In the genomic region with DNA sequence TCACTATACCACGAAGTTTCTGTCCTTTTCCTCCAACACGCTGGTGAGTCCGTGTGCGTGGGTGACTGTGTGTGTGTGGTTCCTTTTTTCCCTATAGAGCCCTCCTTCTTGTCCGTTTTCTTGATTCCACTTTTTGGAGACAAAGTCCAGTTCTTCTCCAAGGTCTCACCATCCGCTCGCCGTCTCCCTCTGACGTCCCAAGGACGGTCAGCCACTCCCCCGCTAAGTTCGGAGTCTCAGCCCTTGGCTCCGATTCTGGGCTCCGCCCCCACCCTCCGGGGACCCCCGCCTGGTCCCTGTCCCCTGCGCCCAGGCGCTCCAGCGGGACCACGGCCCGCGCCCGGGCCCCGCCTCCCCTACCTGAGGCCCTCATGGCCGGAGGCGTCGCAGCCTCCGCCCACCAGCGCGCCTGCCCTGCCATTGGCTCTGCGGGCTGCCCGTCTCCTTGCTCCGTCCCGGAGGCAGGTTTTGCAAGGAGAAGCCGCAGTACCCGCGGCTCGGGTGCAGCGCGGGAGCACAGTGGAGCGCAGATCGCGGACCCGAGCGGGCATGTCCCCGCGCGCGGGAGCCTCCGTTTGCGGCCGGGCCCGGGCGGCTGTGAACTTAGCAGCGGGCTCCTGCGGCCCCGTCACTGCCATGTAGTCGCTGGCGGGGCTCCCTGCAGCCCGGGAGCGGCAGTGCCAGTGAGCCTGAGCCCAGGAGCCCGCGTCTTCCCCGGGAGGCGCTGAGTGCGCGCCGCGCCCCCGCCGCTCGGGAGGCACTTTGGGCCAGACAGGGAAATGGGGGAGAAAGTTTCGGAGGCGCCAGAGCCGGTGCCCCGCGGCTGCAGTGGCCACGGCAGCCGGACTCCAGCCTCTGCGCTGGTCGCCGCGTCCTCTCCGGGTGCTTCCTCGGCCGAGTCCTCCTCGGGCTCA, we compare ENCODE assay signal across 8 cellular contexts. TPM values are rescaled to one million over a fixed set of nuclear protein-coding genes. Genes with fewer than 3 reads are reported as not detected.
DNase-seq lines count a peak whose midpoint lies in the region; ATAC-seq and TF ChIP-seq lines count a peak whose summit lies in the region.

A gene (plus strand): TSS at position 517 of the 914 bp plus-strand sequence. CDS start 263 bp downstream, at position 780.

- DNase-seq in DMS114 treated with DMSO at 0.1 percent for 48 hours (lab: John Stamatoyannopoulos, UW; ENCODE audit: unreplicated experiment): peak; percentile 52
- peak; percentile 88 for DNase-seq in HuH-7.5 (ENCODE audit: low spot score)
- DNase-seq in activated T-helper 1 cell treated with anti-CD3 and anti-CD28 coated beads, Interleukin-12 subunit alpha, Interleukin-12 subunit beta, Interleukin-2, Interleukin-4 antibody, amounts not matched to agents 30 ng/mL and 10 ng/mL and 1 ng/mL, durations not matched to agents 14 hours and 24 hours and 36 hours (ENCODE audit: low spot score): peak; percentile 80
- DNase-seq in fibroblast of the conjunctiva (ENCODE audit: low read depth): peak; percentile 44
- DNase-seq in naive thymus-derived CD8-positive, alpha-beta T cell: peak in 5 of 10 donors; percentile 9 to 28 (median 18)
- peak; percentile 72 for DNase-seq in stromal cell of bone marrow (ENCODE audit: low read depth)

- H4K20me1 ChIP-seq in OCI-LY3 (ENCODE audit: insufficient read depth, low read length): no peaks in the 10 kb centered on the region

- POLR2A ChIA-PET in naive thymus-derived CD8-positive, alpha-beta T cell (lab: Charles Lee): no interaction called here

- no peaks in the 10 kb centered on the region for H3K9me3 ChIP-seq in OCI-LY3 (ENCODE audit: insufficient read depth, low read length)

- H3K4me1 ChIP-seq in OCI-LY3 (ENCODE audit: low read length): peaks cover 9% of the 10 kb centered on the region

- H3K27me3 ChIP-seq in OCI-LY3 (ENCODE audit: low read depth, low read length): peaks cover 64% of the 10 kb centered on the region

- no peaks in the 10 kb centered on the region for H3K79me2 ChIP-seq in OCI-LY3 (ENCODE audit: low read length)

- H3K4me2 ChIP-seq in OCI-LY3 (ENCODE audit: low read length): peak within 1 kb of the TSS; percentile 97

- H3K9ac ChIP-seq in OCI-LY3 (ENCODE audit: low read length): peak within 1 kb of the TSS; percentile 44

- no peak within 1 kb of the TSS for H3K27ac ChIP-seq in OCI-LY3 (ENCODE audit: low read length)

- ATAC-seq in GM21529 (IDR thresholded peaks at IDR 0.05; ENCODE audit: unreplicated experiment): peak; percentile 97
- ATAC-seq in naive thymus-derived CD8-positive, alpha-beta T cell: peak; percentile 55 to 77

- H3K27ac Mint-ChIP-seq in activated T-helper 1 cell treated with anti-CD3 and anti-CD28 coated beads, Interleukin-12 subunit alpha, Interleukin-12 subunit beta, Interleukin-2, Interleukin-4 antibody, amounts not matched to agents 30 ng/mL and 10 ng/mL and 1 ng/mL, durations not matched to agents 14 hours and 24 hours and 36 hours: peak within 1 kb of the TSS; percentile 56
- no peak within 1 kb of the TSS for H3K27ac Mint-ChIP-seq in naive thymus-derived CD8-positive, alpha-beta T cell

- peak within 1 kb of the TSS; percentile 87 for H3K4me3 Mint-ChIP-seq in activated T-helper 1 cell treated with anti-CD3 and anti-CD28 coated beads, Interleukin-12 subunit alpha, Interleukin-12 subunit beta, Interleukin-2, Interleukin-4 antibody, amounts not matched to agents 30 ng/mL and 10 ng/mL and 1 ng/mL, durations not matched to agents 14 hours and 24 hours and 36 hours
- peak within 1 kb of the TSS; percentile 56 to 84 (median 78) for H3K4me3 Mint-ChIP-seq in naive thymus-derived CD8-positive, alpha-beta T cell

- peaks cover 34% of the 10 kb centered on the region for H3K4me1 Mint-ChIP-seq in activated T-helper 1 cell treated with anti-CD3 and anti-CD28 coated beads, Interleukin-12 subunit alpha, Interleukin-12 subunit beta, Interleukin-2, Interleukin-4 antibody, amounts not matched to agents 30 ng/mL and 10 ng/mL and 1 ng/mL, durations not matched to agents 14 hours and 24 hours and 36 hours (ENCODE audit: low read depth)
- H3K4me1 Mint-ChIP-seq in naive thymus-derived CD8-positive, alpha-beta T cell: peaks cover 3 to 21% (median 18%) of the 10 kb centered on the region in 4 donors

- H2AFZ ChIP-seq in OCI-LY3 (ENCODE audit: low read depth, low read length): peak within 1 kb of the TSS; percentile 54

- intact Hi-C loops in activated T-helper 1 cell treated with anti-CD3 and anti-CD28 coated beads, Interleukin-12 subunit alpha, Interleukin-12 subunit beta, Interleukin-2, Interleukin-4 antibody, amounts not matched to agents 30 ng/mL and 10 ng/mL and 1 ng/mL, durations not matched to agents 14 hours and 24 hours and 36 hours (cut with micrococcal nuclease): loop anchor here (1.0 to 5.0 kb wide), 5 partner anchors 21 to 289 kb away; no protein-coding TSS in a partner anchor

- no peak for TF ChIP-seq CTCF in OCI-LY3 (IDR thresholded peaks at IDR 0.05; ENCODE audit: low read depth, low read length)

- H3K27me3 Mint-ChIP-seq in activated T-helper 1 cell treated with anti-CD3 and anti-CD28 coated beads, Interleukin-12 subunit alpha, Interleukin-12 subunit beta, Interleukin-2, Interleukin-4 antibody, amounts not matched to agents 30 ng/mL and 10 ng/mL and 1 ng/mL, durations not matched to agents 14 hours and 24 hours and 36 hours (ENCODE audit: insufficient read depth): peaks cover 56% of the 10 kb centered on the region
- peaks cover 35 to 72% (median 46%) of the 10 kb centered on the region in 5 donors for H3K27me3 Mint-ChIP-seq in naive thymus-derived CD8-positive, alpha-beta T cell

- no peaks in the 10 kb centered on the region for H3K9me3 Mint-ChIP-seq in activated T-helper 1 cell treated with anti-CD3 and anti-CD28 coated beads, Interleukin-12 subunit alpha, Interleukin-12 subunit beta, Interleukin-2, Interleukin-4 antibody, amounts not matched to agents 30 ng/mL and 10 ng/mL and 1 ng/mL, durations not matched to agents 14 hours and 24 hours and 36 hours
- H3K9me3 Mint-ChIP-seq in naive thymus-derived CD8-positive, alpha-beta T cell: no peaks in the 10 kb centered on the region

- no peaks in the 10 kb centered on the region for H3K36me3 ChIP-seq in OCI-LY3 (replicated peaks; ENCODE audit: low read depth, low read length)

- no peaks in the 10 kb centered on the region for H3K36me3 Mint-ChIP-seq in activated T-helper 1 cell treated with anti-CD3 and anti-CD28 coated beads, Interleukin-12 subunit alpha, Interleukin-12 subunit beta, Interleukin-2, Interleukin-4 antibody, amounts not matched to agents 30 ng/mL and 10 ng/mL and 1 ng/mL, durations not matched to agents 14 hours and 24 hours and 36 hours (ENCODE audit: low read depth)
- no peaks in the 10 kb centered on the region for H3K36me3 Mint-ChIP-seq in naive thymus-derived CD8-positive, alpha-beta T cell

- H3K4me3 ChIP-seq in OCI-LY3 (ENCODE audit: low read length): peak within 1 kb of the TSS; percentile 86

RNA-seq across cellular contexts. Expression of the gene that starts here (rescaled TPM):
- 18.4 and 19.0 TPM in 2 replicates for total RNA-seq in activated T-helper 1 cell treated with anti-CD3 and anti-CD28 coated beads, Interleukin-12 subunit alpha, Interleukin-12 subunit beta, Interleukin-2, Interleukin-4 antibody, amounts not matched to agents 30 ng/mL and 10 ng/mL and 1 ng/mL, durations not matched to agents 14 hours and 24 hours and 36 hours
- 10 to 100 TPM; 18.0 to 19.4 TPM for total RNA-seq in naive thymus-derived CD8-positive, alpha-beta T cell
- 10 to 100 TPM in 1 of 3 donors, 1 to 10 TPM in 2; 4.5 to 10.3 (median 6.9) TPM for polyA plus RNA-seq in naive thymus-derived CD8-positive, alpha-beta T cell
